Comparison of ENCODE assay signal across 8 cellular contexts in genomic region chr12:110502449-110502738, GRCh38. TPM values are rescaled to one million over a fixed set of nuclear protein-coding genes. Genes with fewer than 3 reads are reported as not detected.
DNase-seq lines count a peak whose midpoint lies in the region; TF ChIP-seq lines count a peak whose summit lies in the region.

No MANE protein-coding gene starts in this region.

- H3K27ac ChIP-seq in RWPE1 (peak overlapping the region; percentile 98), smooth muscle cell (ENCODE audit: low read depth) (no peak overlapping the region)

- POLR2A ChIA-PET in RWPE1 (lab: Yijun Ruan, JAX; ENCODE audit: low non-redundant PET) = interaction anchor here (1.0 to 1.2 kb wide), 2 partner anchors 16 to 34 kb away, joined by 3 to 6 read pairs; partner anchors contain the start of genes FAM216A and GPN3

- H3K36me3 ChIP-seq in smooth muscle cell (ENCODE audit: low read depth) = no peaks in the 10 kb centered on the region

- H3K9me3 ChIP-seq in smooth muscle cell (replicated peaks; ENCODE audit: low read depth) = no peaks in the 10 kb centered on the region

- 81% methylated on average over 7 of the region's 7 CpGs for WGBS in smooth muscle cell (ENCODE audit: low lambda C conversion rate)

- H3K4me3 ChIP-seq in fibroblast of pulmonary artery (replicated peaks; ENCODE audit: low read depth, low read length) (peak overlapping the region; percentile 94), smooth muscle cell (peak overlapping the region; percentile 76)

- H2AFZ ChIP-seq in smooth muscle cell (ENCODE audit: low read depth) = peak overlapping the region; percentile 82

- peaks cover 4% of the 10 kb centered on the region for H3F3A ChIP-seq in smooth muscle cell (ENCODE audit: low read depth)

- H3K9ac ChIP-seq in smooth muscle cell (ENCODE audit: low read depth) = no peak overlapping the region

- H3K4me2 ChIP-seq in smooth muscle cell = peak overlapping the region; percentile 67

- peak; percentile 67 for DNase-seq in SKM-1 treated with dmso at 0.1 percent for 144 hours (lab: John Stamatoyannopoulos, UW; ENCODE audit: unreplicated experiment)
- no peak for DNase-seq in SKM-1 (lab: John Stamatoyannopoulos, UW; ENCODE audit: unreplicated experiment)
- DNase-seq in RWPE1 (ENCODE audit: low spot score) = no peak
- DNase-seq in fibroblast of pulmonary artery (ENCODE audit: low read depth) = no peak
- no peak for DNase-seq in smooth muscle cell (lab: John Stamatoyannopoulos, UW; ENCODE audit: unreplicated experiment)
- no peak for DNase-seq in GM20000 (ENCODE audit: low spot score)
- no peak for DNase-seq in NCI-H1105 (lab: John Stamatoyannopoulos, UW)
- DNase-seq in GM19238 (ENCODE audit: insufficient read length, low spot score) = no peak

- no peaks in the 10 kb centered on the region for H3K27me3 ChIP-seq in smooth muscle cell (ENCODE audit: low read depth)

- peaks cover 42% of the 10 kb centered on the region for H3K79me2 ChIP-seq in smooth muscle cell (ENCODE audit: low read depth)

- peaks cover 16% of the 10 kb centered on the region for H4K20me1 ChIP-seq in smooth muscle cell (ENCODE audit: low read depth)

- CTCF ChIA-PET in RWPE1 (lab: Yijun Ruan, JAX) = interaction anchor here (0.6 kb wide), 1 partner anchor 34 kb away, joined by 3 read pairs; the partner anchor contains the start of gene FAM216A

- TF ChIP-seq CTCF in RWPE1 (conservative IDR thresholded peaks at IDR 0.05; ENCODE audit: low read depth) (no peak), fibroblast of pulmonary artery (IDR thresholded peaks at IDR 0.05; ENCODE audit: low read length, missing control alignments) (no peak), smooth muscle cell (IDR thresholded peaks at IDR 0.05; ENCODE audit: borderline replicate concordance, insufficient read depth, poor library complexity, severe bottlenecking) (no peak), GM20000 (IDR thresholded peaks at IDR 0.05; ENCODE audit: extremely low read depth, missing control alignments) (no peak)

- peaks cover 9% of the 10 kb centered on the region for H3K4me1 ChIP-seq in smooth muscle cell (ENCODE audit: low read depth)

RNA-seq across cellular contexts. Expression of gene RAD9B, which starts 0.3 kb away (rescaled TPM):
- total RNA-seq in smooth muscle cell = not detected in 2 replicates
- polyA plus RNA-seq in smooth muscle cell = 0.64 TPM in 1 of 2 replicates, not detected in the other

RNA-seq across cellular contexts. Expression of gene VPS29, which starts 0.5 kb away (rescaled TPM):
- total RNA-seq in smooth muscle cell = 72.9 and 85.1 TPM in 2 replicates
- 136 TPM in 2 replicates for polyA plus RNA-seq in smooth muscle cell

RNA-seq across cellular contexts. Expression of gene FAM216A, which starts 33.7 kb away (rescaled TPM):
- 9.1 and 13.3 TPM in 2 replicates for total RNA-seq in smooth muscle cell
- polyA plus RNA-seq in smooth muscle cell = 11.3 and 14.0 TPM in 2 replicates

RNA-seq across cellular contexts. Expression of gene GPN3, which starts 34.3 kb away (rescaled TPM):
- 21.7 and 23.8 TPM in 2 replicates for total RNA-seq in smooth muscle cell
- 41.5 and 41.7 TPM in 2 replicates for polyA plus RNA-seq in smooth muscle cell

RNA-seq across cellular contexts. Expression of gene ARPC3, which starts 52.3 kb away (rescaled TPM):
- total RNA-seq in smooth muscle cell = 349 and 507 TPM in 2 replicates
- 338 and 393 TPM in 2 replicates for polyA plus RNA-seq in smooth muscle cell
